ENCODE assay signal across 8 cellular contexts in the genomic region with DNA sequence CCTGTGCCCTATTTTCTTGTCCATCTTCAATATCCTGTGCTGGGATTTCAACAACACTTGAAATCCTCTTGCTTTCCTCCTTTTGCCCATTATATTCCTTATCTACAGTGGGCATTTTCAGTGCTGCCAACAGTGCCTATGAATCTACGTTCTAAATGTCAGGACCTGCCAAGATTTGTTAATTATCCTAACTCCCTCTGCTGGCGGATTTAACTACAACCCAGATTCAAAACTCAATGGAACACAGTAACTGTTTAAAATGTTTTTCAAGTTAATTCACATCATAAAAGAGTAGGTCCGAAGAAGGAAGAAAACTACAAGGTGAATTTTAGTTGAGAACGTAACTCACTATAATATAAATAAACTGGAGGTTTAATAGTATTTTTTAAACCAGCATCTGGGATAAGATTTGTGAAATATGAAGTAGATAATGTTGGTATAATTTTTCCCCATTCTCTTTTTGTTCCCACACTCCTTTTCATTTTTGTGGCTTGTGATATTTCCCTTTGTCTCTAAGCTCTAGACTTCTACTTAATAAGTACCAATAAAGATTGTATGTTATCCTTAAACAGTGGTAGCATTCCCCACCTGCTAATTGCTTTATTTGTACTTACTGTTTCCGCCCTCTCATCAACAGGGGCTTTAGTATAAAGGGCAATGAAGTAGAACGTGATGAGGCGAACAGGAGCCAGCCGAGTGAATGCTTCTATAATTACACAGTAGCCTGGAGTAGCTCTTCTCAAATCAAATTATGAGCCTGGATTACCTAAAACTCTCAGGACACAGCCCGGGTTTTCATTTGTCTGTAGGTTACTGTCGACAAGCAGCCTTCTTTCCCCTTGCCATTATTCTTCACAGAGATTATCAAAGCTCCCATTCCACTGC.
DNase-seq lines count a peak whose midpoint lies in the region; ATAC-seq and TF ChIP-seq lines count a peak whose summit lies in the region.

No MANE protein-coding gene starts in this region.

- no peak for TF ChIP-seq EP300 in upper lobe of left lung (IDR thresholded peaks at IDR 0.05)

- H3K4me3 ChIP-seq in epithelial cell of esophagus (ENCODE audit: low read length): no peak overlapping the region
- no peak overlapping the region for H3K4me3 ChIP-seq in psoas muscle
- no peak overlapping the region for H3K4me3 ChIP-seq in upper lobe of left lung

- peak; percentile 62 for TF ChIP-seq CTCF in epithelial cell of esophagus (IDR thresholded peaks at IDR 0.05; ENCODE audit: insufficient read depth, low read depth, low read length, missing control alignments)
- TF ChIP-seq CTCF in psoas muscle (IDR thresholded peaks at IDR 0.05): peak; percentile 14
- peak in 3 of 6 experiments; percentile 16 to 32 (median 18) for TF ChIP-seq CTCF in upper lobe of left lung (IDR thresholded peaks at IDR 0.05)

- peak; percentile 46 for DNase-seq in COLO668 (lab: John Stamatoyannopoulos, UW; ENCODE audit: unreplicated experiment)
- peak; percentile 68 for DNase-seq in HT-29 (ENCODE audit: low spot score)
- peak; percentile 89 for DNase-seq in NCI-H82 (lab: John Stamatoyannopoulos, UW)
- peak; percentile 63 for DNase-seq in epithelial cell of esophagus (ENCODE audit: low read depth)
- DNase-seq in psoas muscle: no peak
- no peak for DNase-seq in upper lobe of left lung
- no peak for DNase-seq in stimulated activated CD8-positive, alpha-beta memory T cell treated with anti-CD3 and anti-CD28 coated beads, Interleukin-4, amount 100 ng/mL, for 48 hours

- H3K9me3 ChIP-seq in psoas muscle (no peaks in the 10 kb centered on the region), upper lobe of left lung (no peaks in the 10 kb centered on the region)

- H3K27ac ChIP-seq in psoas muscle (no peak overlapping the region), upper lobe of left lung (no peak overlapping the region)

- ATAC-seq in psoas muscle: no peak
- no peak for ATAC-seq in GM21526 (IDR thresholded peaks at IDR 0.05; ENCODE audit: low FRiP score, unreplicated experiment)
- ATAC-seq in upper lobe of left lung (ENCODE audit: low FRiP score in 2 of 2): no peak

- 40 to 45% (median 43%) methylated on average over 10 of the region's 10 CpGs for WGBS in psoas muscle, 3 donors
- 57 to 59% methylated on average over 10 of the region's 10 CpGs for WGBS in upper lobe of left lung, 2 donors

- no peaks in the 10 kb centered on the region for H3K4me1 ChIP-seq in psoas muscle
- no peaks in the 10 kb centered on the region for H3K4me1 ChIP-seq in upper lobe of left lung

- H3K36me3 ChIP-seq in psoas muscle (ENCODE audit: insufficient read depth in 1 of 2, low read depth in 1 of 2) (no peaks in the 10 kb centered on the region), upper lobe of left lung (no peaks in the 10 kb centered on the region)

- TF ChIP-seq POLR2A in upper lobe of left lung (IDR thresholded peaks at IDR 0.05): no peak

- H3K27me3 ChIP-seq in psoas muscle (ENCODE audit: insufficient read depth in 3 of 3, low read length in 2 of 3) (no peaks in the 10 kb centered on the region), upper lobe of left lung (no peaks in the 10 kb centered on the region)

- intact Hi-C loops in psoas muscle (cut with DNase I): no loop called here

Comparison
In these comparisons a context has a peak if more than half of its experiments do, and no peak if none do; other contexts are left out.
1. DNase-seq: peak in COLO668 (single experiment), HT-29 (single experiment), NCI-H82 (single experiment) and epithelial cell of esophagus (single experiment); none in psoas muscle (0 of 2), upper lobe of left lung (0 of 2) and stimulated activated CD8-positive, alpha-beta memory T cell treated with anti-CD3 and anti-CD28 coated beads, Interleukin-4, amount 100 ng/mL, for 48 hours (single experiment).